ENCODE assay signal across 11 cellular contexts in the genomic region with DNA sequence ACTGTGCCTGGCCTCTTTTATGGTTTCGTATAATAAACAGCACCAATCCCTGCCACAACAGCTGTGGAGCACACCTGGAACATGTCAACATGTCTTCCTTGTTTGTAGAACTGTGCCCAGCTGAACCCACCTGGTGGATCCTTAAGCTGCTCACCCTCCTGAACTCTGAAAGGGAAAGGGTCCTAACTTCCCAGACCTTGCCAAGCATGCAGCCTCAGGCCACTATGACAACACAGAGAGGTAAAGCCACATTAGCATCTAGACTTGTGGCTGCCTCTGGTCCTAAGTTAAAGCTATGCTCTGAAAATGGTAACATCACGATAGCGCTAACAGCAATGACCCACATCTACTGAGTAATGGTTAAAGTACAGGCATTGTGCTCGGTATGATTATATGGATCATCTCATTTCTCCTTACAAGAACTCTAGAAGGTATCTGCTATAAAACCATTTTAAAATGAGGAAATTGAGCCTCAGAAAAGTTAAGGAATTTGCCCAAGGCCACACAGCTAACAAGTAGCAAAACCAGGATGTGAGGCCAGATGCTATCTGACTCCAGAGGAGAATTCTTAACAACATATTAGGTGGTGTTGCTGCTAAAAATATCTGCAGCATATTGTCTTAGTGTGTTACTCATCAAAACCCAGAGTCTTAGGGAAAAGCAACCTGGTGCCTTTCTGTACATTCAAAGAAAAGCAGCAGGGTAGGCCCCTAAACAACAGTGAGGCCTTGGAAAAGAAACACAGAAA. TPM values are rescaled to one million over a fixed set of nuclear protein-coding genes. Genes with fewer than 3 reads are reported as not detected.
DNase-seq lines count a peak whose midpoint lies in the region; ATAC-seq and TF ChIP-seq lines count a peak whose summit lies in the region.
"Had no signal": no experiment of that assay in that cellular context is flagged by ENCODE, and none has a peak within 500 bp of the region (broad histone marks: within the 10 kb centered on the region; RNA-seq: fewer than 3 reads in every experiment).

No MANE protein-coding gene starts in this region.

- no peak overlapping the region for H2AFZ ChIP-seq in smooth muscle cell (ENCODE audit: low read depth)

- DNase-seq in cardiac muscle cell (ENCODE audit: low read depth in 1 of 2, low spot score in 1 of 2) (peak in 1 of 2 donors; percentile 33), cardiac septum (ENCODE audit: low spot score) (no peak), adipocyte (ENCODE audit: low read depth) (peak; percentile 62), left ventricle myocardium inferior (no peak), smooth muscle cell (lab: John Stamatoyannopoulos, UW; ENCODE audit: unreplicated experiment) (no peak), NCI-H748 treated with DMSO at 0.1 percent for 48 hours (lab: John Stamatoyannopoulos, UW) (no peak)
- DNase-seq in activated CD8-positive, alpha-beta T cell treated with anti-CD3 and anti-CD28 coated beads, Interleukin-2, amount 10 ng/mL, durations not matched to agents 7 days and 5 days = no peak
- DNase-seq: stimulated activated CD4-positive, alpha-beta T cell treated with anti-CD3 and anti-CD28 coated beads, Interleukin-12 subunit alpha, Interleukin-12 subunit beta, amount 100 ng/mL, for 4 hours had no signal

- H3K27me3 Mint-ChIP-seq in activated CD8-positive, alpha-beta T cell treated with anti-CD3 and anti-CD28 coated beads, Interleukin-2, amount 10 ng/mL, durations not matched to agents 7 days and 5 days (ENCODE audit: low read depth) = no peaks in the 10 kb centered on the region

- H3K36me3 Mint-ChIP-seq in activated CD8-positive, alpha-beta T cell treated with anti-CD3 and anti-CD28 coated beads, Interleukin-2, amount 10 ng/mL, durations not matched to agents 7 days and 5 days (ENCODE audit: low read depth) = no peaks in the 10 kb centered on the region

- POLR2A ChIA-PET in activated CD8-positive, alpha-beta T cell treated with anti-CD3 and anti-CD28 coated beads, Interleukin-2, amount 10 ng/mL, durations not matched to agents 7 days and 5 days (lab: Charles Lee) = no interaction called here

- H3K9me3 ChIP-seq in cardiac muscle cell (ENCODE audit: low read depth) (no peaks in the 10 kb centered on the region), adipocyte (ENCODE audit: control insufficient read depth, low read length) (no peaks in the 10 kb centered on the region), left ventricle myocardium inferior (replicated peaks) (no peaks in the 10 kb centered on the region), smooth muscle cell (replicated peaks; ENCODE audit: low read depth) (no peaks in the 10 kb centered on the region)
- H3K9me3 ChIP-seq: ascending aorta had no signal

- H3K27me3 ChIP-seq in cardiac muscle cell (no peaks in the 10 kb centered on the region), adipocyte (replicated peaks; ENCODE audit: control insufficient read depth, insufficient read depth, low read length) (peaks cover 2% of the 10 kb centered on the region), left ventricle myocardium inferior (ENCODE audit: low read depth) (no peaks in the 10 kb centered on the region), smooth muscle cell (ENCODE audit: low read depth) (no peaks in the 10 kb centered on the region)
- H3K27me3 ChIP-seq: ascending aorta had no signal

- intact Hi-C loops in cardiac septum (cut with DNase I) (no loop called here), left ventricle myocardium inferior (cut with micrococcal nuclease) (no loop called here)

- H3K36me3 ChIP-seq in cardiac muscle cell = no peaks in the 10 kb centered on the region
- H3K36me3 ChIP-seq in adipocyte (ENCODE audit: control insufficient read depth, insufficient read depth, low read length, severe bottlenecking) = no peaks in the 10 kb centered on the region
- H3K36me3 ChIP-seq in left ventricle myocardium inferior = no peaks in the 10 kb centered on the region
- H3K36me3 ChIP-seq in smooth muscle cell (ENCODE audit: low read depth) = no peaks in the 10 kb centered on the region
- H3K36me3 ChIP-seq: ascending aorta had no signal

- H3K27ac ChIP-seq in cardiac muscle cell = peak overlapping the region; percentile 2
- peak overlapping the region; percentile 79 for H3K27ac ChIP-seq in left ventricle myocardium inferior (replicated peaks)
- H3K27ac ChIP-seq in smooth muscle cell (ENCODE audit: low read depth) = peak overlapping the region; percentile 66
- H3K27ac ChIP-seq: ascending aorta, epithelial cell of prostate had no signal

- H3K4me2 ChIP-seq in smooth muscle cell = no peak overlapping the region

- no peak for ATAC-seq in activated CD8-positive, alpha-beta T cell treated with anti-CD3 and anti-CD28 coated beads, Interleukin-2, amount 10 ng/mL, durations not matched to agents 7 days and 5 days
- no peak for ATAC-seq in HG03442 (IDR thresholded peaks at IDR 0.05; ENCODE audit: unreplicated experiment)

- H4K20me1 ChIP-seq in smooth muscle cell (ENCODE audit: low read depth) = no peaks in the 10 kb centered on the region

- H3K9ac ChIP-seq in adipocyte (ENCODE audit: low read length) (no peak overlapping the region), smooth muscle cell (ENCODE audit: low read depth) (no peak overlapping the region)

- H3K4me1 ChIP-seq in cardiac muscle cell (ENCODE audit: low read depth) = no peaks in the 10 kb centered on the region
- H3K4me1 ChIP-seq in adipocyte (ENCODE audit: control insufficient read depth, insufficient read depth, low read length) = peaks cover 5% of the 10 kb centered on the region
- H3K4me1 ChIP-seq in left ventricle myocardium inferior = peaks cover 42% of the 10 kb centered on the region
- H3K4me1 ChIP-seq in smooth muscle cell (ENCODE audit: low read depth) = no peaks in the 10 kb centered on the region

- TF ChIP-seq CTCF in cardiac muscle cell (IDR thresholded peaks at IDR 0.05; ENCODE audit: low read depth, low read length) = no peak
- no peak for TF ChIP-seq CTCF in left ventricle myocardium inferior (IDR thresholded peaks at IDR 0.05; ENCODE audit: borderline replicate concordance)
- TF ChIP-seq CTCF in smooth muscle cell (IDR thresholded peaks at IDR 0.05; ENCODE audit: borderline replicate concordance, insufficient read depth, poor library complexity, severe bottlenecking) = no peak

- H3K4me3 ChIP-seq in cardiac muscle cell = no peak overlapping the region
- no peak overlapping the region for H3K4me3 ChIP-seq in adipocyte (ENCODE audit: low read length)
- H3K4me3 ChIP-seq in left ventricle myocardium inferior = no peak overlapping the region
- H3K4me3 ChIP-seq in smooth muscle cell = no peak overlapping the region
- H3K4me3 ChIP-seq: ascending aorta had no signal

- H3K4me3 Mint-ChIP-seq in activated CD8-positive, alpha-beta T cell treated with anti-CD3 and anti-CD28 coated beads, Interleukin-2, amount 10 ng/mL, durations not matched to agents 7 days and 5 days = no peak overlapping the region

- no peaks in the 10 kb centered on the region for H3K79me2 ChIP-seq in smooth muscle cell (ENCODE audit: low read depth)

- WGBS in smooth muscle cell (ENCODE audit: low lambda C conversion rate) = 72% methylated on average over 4 of the region's 4 CpGs

- H3K27ac Mint-ChIP-seq in activated CD8-positive, alpha-beta T cell treated with anti-CD3 and anti-CD28 coated beads, Interleukin-2, amount 10 ng/mL, durations not matched to agents 7 days and 5 days = no peak overlapping the region

- CTCF ChIA-PET in activated CD8-positive, alpha-beta T cell treated with anti-CD3 and anti-CD28 coated beads, Interleukin-2, amount 10 ng/mL, durations not matched to agents 7 days and 5 days (lab: Charles Lee) = interaction anchor here (1.4 kb wide), 1 partner anchor 105 kb away, joined by 3 read pairs; no protein-coding TSS in a partner anchor

- no peaks in the 10 kb centered on the region for H3K9me3 Mint-ChIP-seq in activated CD8-positive, alpha-beta T cell treated with anti-CD3 and anti-CD28 coated beads, Interleukin-2, amount 10 ng/mL, durations not matched to agents 7 days and 5 days (ENCODE audit: insufficient read depth)

- H3K4me1 Mint-ChIP-seq in activated CD8-positive, alpha-beta T cell treated with anti-CD3 and anti-CD28 coated beads, Interleukin-2, amount 10 ng/mL, durations not matched to agents 7 days and 5 days (ENCODE audit: low read depth) = peaks cover 23% of the 10 kb centered on the region

- peaks cover 12% of the 10 kb centered on the region for H3F3A ChIP-seq in smooth muscle cell (ENCODE audit: low read depth)

RNA-seq across cellular contexts. Expression of gene HERC1, which starts 23.1 kb away (rescaled TPM):
- 74.4 and 84.3 TPM in 2 replicates for total RNA-seq in cardiac muscle cell
- polyA plus RNA-seq in cardiac muscle cell = 27.8 and 38.7 TPM in 2 replicates
- total RNA-seq in cardiac septum = 94.9 TPM
- total RNA-seq in left ventricle myocardium inferior = 67.6 TPM
- 87.3 and 89.0 TPM in 2 replicates for total RNA-seq in smooth muscle cell
- 14.1 and 24.3 TPM in 2 replicates for polyA plus RNA-seq in smooth muscle cell
- total RNA-seq in activated CD8-positive, alpha-beta T cell treated with anti-CD3 and anti-CD28 coated beads, Interleukin-2, amount 10 ng/mL, durations not matched to agents 7 days and 5 days = 10 to 100 TPM; 89.8 to 96.0 TPM

Comparison
In these comparisons a context has a peak if more than half of its experiments do, and no peak if none do; other contexts are left out.
1. H3K27ac ChIP-seq: peak in every context shown above with its lines; median percentile 79 in left ventricle myocardium inferior; 66 in smooth muscle cell; 2 in cardiac muscle cell.